27 cellular contexts compared by ENCODE assay signal in the genomic region with DNA sequence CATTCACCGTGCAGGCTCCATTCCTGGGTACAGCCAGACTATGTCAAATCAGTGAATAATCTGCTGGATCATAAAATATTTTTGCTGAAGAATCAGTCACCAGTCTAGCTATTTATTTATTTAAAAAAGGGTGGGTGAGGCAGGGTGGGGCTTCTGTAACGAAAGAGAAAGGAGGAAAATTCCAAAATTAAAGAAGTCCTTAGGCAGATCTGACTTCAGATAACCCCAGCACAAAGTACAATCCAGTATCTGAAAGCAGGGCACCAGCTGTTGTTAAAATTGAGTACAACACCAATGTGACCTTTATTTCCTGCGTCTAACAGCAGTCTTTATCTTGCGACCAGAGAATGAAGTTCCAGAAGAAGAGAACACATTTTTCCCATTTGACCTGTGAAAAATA. TPM values are rescaled to one million over a fixed set of nuclear protein-coding genes. Genes with fewer than 3 reads are reported as not detected.
A peak's percentile ranks its signal among the peaks of the same experiment; 100 is the strongest.
DNase-seq lines count a peak whose midpoint lies in the region; ATAC-seq, FAIRE-seq and TF ChIP-seq lines count a peak whose summit lies in the region.
"Had no signal": no experiment of that assay in that cellular context is flagged by ENCODE, and none has a peak within 500 bp of the region (broad histone marks: within the 10 kb centered on the region; RNA-seq: fewer than 3 reads in every experiment).

No MANE protein-coding gene starts in this region.

- peaks cover 9% of the 10 kb centered on the region for H3K79me2 ChIP-seq in HepG2 (ENCODE audit: insufficient read depth, low read length)

- ATAC-seq in right lobe of liver (peak; percentile 24 to 74 (median 44)), HepG2 (no peak), left colon (peak; percentile 60), mucosa of descending colon (peak; percentile 71), sciatic nerve (no peak)
- ATAC-seq: GM12878 had no signal

- no peak for TF ChIP-seq CTCF in right lobe of liver (IDR thresholded peaks at IDR 0.05)
- TF ChIP-seq CTCF in HepG2 (CRISPR knock-in tag; IDR thresholded peaks at IDR 0.05) = no peak
- no peak for TF ChIP-seq CTCF in mucosa of descending colon (IDR thresholded peaks at IDR 0.05)

- 54% methylated on average over 4 of the region's 4 CpGs for WGBS in right lobe of liver (ENCODE audit: insufficient coverage, low coverage, low lambda C conversion rate, missing lambda C conversion rate)
- 96% methylated on average over 4 of the region's 4 CpGs for WGBS in HepG2 (ENCODE audit: low lambda C conversion rate)

- no peak overlapping the region for H3K27ac ChIP-seq in right lobe of liver
- H3K27ac ChIP-seq in HepG2 (ENCODE audit: extremely low read length, insufficient read depth, low read length) = no peak overlapping the region
- H3K27ac ChIP-seq: BLaER1 had no signal

- TF ChIP-seq RAD21 in HepG2 (CRISPR knock-in tag; IDR thresholded peaks at IDR 0.05) = no peak

- no peak overlapping the region for H3K4me2 ChIP-seq in HepG2 (ENCODE audit: low read depth, low read length)
- H3K4me2 ChIP-seq: BLaER1 had no signal

- no peaks in the 10 kb centered on the region for H4K20me1 ChIP-seq in HepG2 (ENCODE audit: insufficient read depth, low read length)

- POLR2A ChIA-PET in HepG2 (lab: Yijun Ruan, JAX) = no interaction called here

- no peak overlapping the region for H3K9ac ChIP-seq in HepG2 (ENCODE audit: insufficient read depth, low read depth, low read length)
- H3K9ac ChIP-seq: BLaER1 had no signal

- H3K9me3 ChIP-seq in right lobe of liver (no peaks in the 10 kb centered on the region), HepG2 (ENCODE audit: low read length) (no peaks in the 10 kb centered on the region), mucosa of descending colon (no peaks in the 10 kb centered on the region)
- H3K9me3 ChIP-seq: BE2C, BLaER1 had no signal

- no peak for DNase-seq in right lobe of liver
- no peak for DNase-seq in HepG2 (ENCODE audit: low spot score)
- no peak for DNase-seq in left colon
- DNase-seq in mucosa of descending colon = no peak
- no peak for DNase-seq in NCI-H2171 treated with DMSO at 0.1 percent for 48 hours (lab: John Stamatoyannopoulos, UW)
- DNase-seq in NCI-H1694 (lab: John Stamatoyannopoulos, UW) = no peak
- DNase-seq in sciatic nerve (ENCODE audit: low spot score) = no peak
- DNase-seq: 8988T; ACHN; BE2C; C1 segment of cervical spinal cord; CD4-positive, alpha-beta memory T cell; CD4-positive, CD25-positive, alpha-beta regulatory T cell; CD8-positive, alpha-beta memory T cell; COR-L47; DMS 273 treated with DMSO at 0.1 percent for 48 hours; DMS153; DMS53; DMS79; DND-41; EL; GDM1 had no signal

- in situ Hi-C loops in HepG2 (cut with HindIII; ENCODE audit: extremely low pct_ligation_motif_present, low pct_unique_long_range_greater_than_20kb) = no loop called here

- H3K36me3 ChIP-seq in right lobe of liver (peaks cover 0 to 3% (median 0%) of the 10 kb centered on the region in 4 donors), HepG2 (replicated peaks in 1 of 2; ENCODE audit: control insufficient read depth in 1 of 2, insufficient read depth in 2 of 2, low read length in 2 of 2) (peaks cover 8 to 37% of the 10 kb centered on the region in 2 experiments), mucosa of descending colon (ENCODE audit: low read depth) (no peaks in the 10 kb centered on the region)

- intact Hi-C loops in right lobe of liver (cut with DNase I) = no loop called here
- intact Hi-C loops in HepG2 (cut with micrococcal nuclease; ENCODE audit: unreplicated experiment) = no loop called here
- intact Hi-C loops in left colon (cut with DNase I, micrococcal nuclease) = no loop called here
- intact Hi-C loops in mucosa of descending colon (cut with DNase I, micrococcal nuclease) = no loop called here
- intact Hi-C loops in sciatic nerve (cut with DNase I) = no loop called here

- no peaks in the 10 kb centered on the region for H3K27me3 ChIP-seq in right lobe of liver
- H3K27me3 ChIP-seq in HepG2 (ENCODE audit: control insufficient read depth in 1 of 2, insufficient read depth in 2 of 2, low read length in 2 of 2) = no peaks in the 10 kb centered on the region
- H3K27me3 ChIP-seq: BE2C, BLaER1 had no signal

- CTCF ChIA-PET in HepG2 (lab: Yijun Ruan, JAX; ENCODE audit: low intra/inter-chr PET ratio, low total read pairs) = no interaction called here

- TF ChIP-seq POLR2A in right lobe of liver (IDR thresholded peaks at IDR 0.05) = no peak
- TF ChIP-seq POLR2A in HepG2 (IDR thresholded peaks at IDR 0.05; ENCODE audit: insufficient read depth in 1 of 2, low read depth in 2 of 2, low read length in 2 of 2) = no peak

- TF ChIP-seq EP300 in HepG2 (IDR thresholded peaks at IDR 0.05; ENCODE audit: low read depth in 2 of 2, low read length in 2 of 2) = no peak
- TF ChIP-seq EP300 in HepG2 (CRISPR knock-in tag; IDR thresholded peaks at IDR 0.05; ENCODE audit: borderline replicate concordance) = no peak

- H2AFZ ChIP-seq in HepG2 (ENCODE audit: low read length) = no peak overlapping the region

- BruUV-seq in HepG2 (replicated peaks; lab: Mats Ljungman, UMichigan) = no TSS peak

- H3K4me1 ChIP-seq in right lobe of liver = peaks cover 0 to 20% (median 3%) of the 10 kb centered on the region in 4 donors
- peaks cover 16% of the 10 kb centered on the region for H3K4me1 ChIP-seq in HepG2 (ENCODE audit: insufficient read depth, low read length)
- H3K4me1 ChIP-seq in mucosa of descending colon (ENCODE audit: low read depth) = peaks cover 13% of the 10 kb centered on the region

- FAIRE-seq in HepG2 (lab: Jason Lieb, UNC) = no peak
- FAIRE-seq: A204.1, GM12878, GM12892, GM18507 had no signal

- no peak overlapping the region for H3K4me3 ChIP-seq in right lobe of liver
- no peak overlapping the region for H3K4me3 ChIP-seq in HepG2 (replicated peaks in 1 of 3; ENCODE audit: insufficient read depth in 1 of 3, low read depth in 2 of 3, low read length in 3 of 3)
- H3K4me3 ChIP-seq in mucosa of descending colon = no peak overlapping the region
- H3K4me3 ChIP-seq: BLaER1, GM12878 had no signal

TF ChIP-seq in HepG2, 621 proteins besides CTCF, POLR2A, EP300 and RAD21:
- TF ChIP-seq ZSCAN20 (CRISPR knock-in tag; IDR thresholded peaks at IDR 0.05; ENCODE audit: borderline replicate concordance) = no peak
- no peak for TF ChIP-seq ZNF749 (CRISPR knock-in tag; IDR thresholded peaks at IDR 0.05; ENCODE audit: borderline replicate concordance)
- no peak for TF ChIP-seq HOXD1 (CRISPR knock-in tag; IDR thresholded peaks at IDR 0.05)
- no peak for TF ChIP-seq YY1 (IDR thresholded peaks at IDR 0.05; ENCODE audit: insufficient read depth, insufficient replicate concordance, low read depth, low read length)
- no peak for TF ChIP-seq TBP (CRISPR knock-in tag; IDR thresholded peaks at IDR 0.05)
- TF ChIP-seq, protein P1, sequence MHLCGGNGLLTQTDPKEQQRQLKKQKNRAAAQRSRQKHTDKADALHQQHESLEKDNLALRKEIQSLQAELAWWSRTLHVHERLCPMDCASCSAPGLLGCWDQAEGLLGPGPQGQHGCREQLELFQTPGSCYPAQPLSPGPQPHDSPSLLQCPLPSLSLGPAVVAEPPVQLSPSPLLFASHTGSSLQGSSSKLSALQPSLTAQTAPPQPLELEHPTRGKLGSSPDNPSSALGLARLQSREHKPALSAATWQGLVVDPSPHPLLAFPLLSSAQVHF (CRISPR knock-in tag; IDR thresholded peaks at IDR 0.05) = no peak
- TF ChIP-seq, protein P2, sequence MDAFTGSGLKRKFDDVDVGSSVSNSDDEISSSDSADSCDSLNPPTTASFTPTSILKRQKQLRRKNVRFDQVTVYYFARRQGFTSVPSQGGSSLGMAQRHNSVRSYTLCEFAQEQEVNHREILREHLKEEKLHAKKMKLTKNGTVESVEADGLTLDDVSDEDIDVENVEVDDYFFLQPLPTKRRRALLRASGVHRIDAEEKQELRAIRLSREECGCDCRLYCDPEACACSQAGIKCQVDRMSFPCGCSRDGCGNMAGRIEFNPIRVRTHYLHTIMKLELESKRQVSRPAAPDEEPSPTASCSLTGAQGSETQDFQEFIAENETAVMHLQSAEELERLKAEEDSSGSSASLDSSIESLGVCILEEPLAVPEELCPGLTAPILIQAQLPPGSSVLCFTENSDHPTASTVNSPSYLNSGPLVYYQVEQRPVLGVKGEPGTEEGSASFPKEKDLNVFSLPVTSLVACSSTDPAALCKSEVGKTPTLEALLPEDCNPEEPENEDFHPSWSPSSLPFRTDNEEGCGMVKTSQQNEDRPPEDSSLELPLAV (CRISPR knock-in tag; conservative IDR thresholded peaks at IDR 0.05; ENCODE audit: low read depth) = no peak

RNA-seq across cellular contexts. Expression of a gene that starts 15.7 kb away (rescaled TPM):
- total RNA-seq in right lobe of liver = 10 to 100 TPM; 27.5 to 51.4 (median 41.3) TPM
- 30.5 and 30.6 TPM in 2 replicates for total RNA-seq in HepG2 (2016; rRNA removed; fragmentation: Illumina TruSeq; extraction: Trizol)
- total RNA-seq in HepG2 (2016; cell fraction: cytosol; rRNA removed; fragmentation: Illumina TruSeq; extraction: Trizol; ENCODE audit: low read depth) = 3.0 and 3.3 TPM in 2 replicates
- total RNA-seq in HepG2 (2016; cell fraction: insoluble cytoplasmic fraction; rRNA removed; fragmentation: Illumina TruSeq; extraction: Trizol) = 29.7 and 31.0 TPM in 2 replicates
- total RNA-seq in HepG2 (2016; cell fraction: membrane; rRNA removed; fragmentation: Illumina TruSeq; extraction: Trizol) = 17.3 and 20.5 TPM in 2 replicates
- 40.8 and 45.3 TPM in 2 replicates for total RNA-seq in HepG2 (2016; cell fraction: nucleus; rRNA removed; fragmentation: Illumina TruSeq; extraction: Trizol)
- 26.8 and 34.3 TPM in 2 replicates for polyA plus RNA-seq in HepG2 (2011; rRNA removed)
- polyA plus RNA-seq in HepG2 (2011; cell fraction: cytosol; rRNA removed) = 10.2 and 16.1 TPM in 2 replicates
- polyA plus RNA-seq in HepG2 (2011; cell fraction: nucleus; rRNA removed) = 20.7 and 23.0 TPM in 2 replicates
- polyA plus RNA-seq in HepG2 (2012) = 26.2 and 26.3 TPM in 2 replicates
- 3.3 and 3.4 TPM in 2 replicates for polyA plus RNA-seq in HepG2 (2016; cell fraction: cytosol; fragmentation: Illumina TruSeq; extraction: Trizol; ENCODE audit: low read depth)
- 34.2 and 34.3 TPM in 2 replicates for polyA plus RNA-seq in HepG2 (2016; cell fraction: insoluble cytoplasmic fraction; fragmentation: Illumina TruSeq; extraction: Trizol; ENCODE audit: low read depth)
- 11.2 and 13.0 TPM in 2 replicates for polyA plus RNA-seq in HepG2 (2016; cell fraction: membrane; fragmentation: Illumina TruSeq; extraction: Trizol; ENCODE audit: low read depth)
- polyA plus RNA-seq in HepG2 (2016; cell fraction: nucleus; fragmentation: Illumina TruSeq; extraction: Trizol; ENCODE audit: insufficient read depth, low read depth) = 62.0 and 64.0 TPM in 2 replicates
- 3.3 and 10.1 TPM in 2 replicates for polyA minus RNA-seq in HepG2 (2011; rRNA and poly(A)+ RNA removed; ENCODE audit: low replicate concordance)
- polyA minus RNA-seq in HepG2 (2011; cell fraction: cytosol; rRNA and poly(A)+ RNA removed) = 26.5 and 26.9 TPM in 2 replicates
- polyA minus RNA-seq in HepG2 (2011; cell fraction: nucleus; rRNA and poly(A)+ RNA removed) = 27.8 and 28.6 TPM in 2 replicates
- 10 to 100 TPM; 39.2 to 44.9 TPM for total RNA-seq in left colon
- total RNA-seq in mucosa of descending colon = 10 to 100 TPM; 35.1 to 49.2 (median 44.0) TPM
- total RNA-seq in sciatic nerve = 35.2 TPM

Comparison
In these comparisons a context has a peak if more than half of its experiments do, and no peak if none do; other contexts are left out.
1. ATAC-seq: peak in right lobe of liver (4 of 4), left colon (single experiment) and mucosa of descending colon (single experiment); none in HepG2 (single experiment) and sciatic nerve (single experiment).